13 cellular contexts compared by ENCODE assay signal in the genomic region with DNA sequence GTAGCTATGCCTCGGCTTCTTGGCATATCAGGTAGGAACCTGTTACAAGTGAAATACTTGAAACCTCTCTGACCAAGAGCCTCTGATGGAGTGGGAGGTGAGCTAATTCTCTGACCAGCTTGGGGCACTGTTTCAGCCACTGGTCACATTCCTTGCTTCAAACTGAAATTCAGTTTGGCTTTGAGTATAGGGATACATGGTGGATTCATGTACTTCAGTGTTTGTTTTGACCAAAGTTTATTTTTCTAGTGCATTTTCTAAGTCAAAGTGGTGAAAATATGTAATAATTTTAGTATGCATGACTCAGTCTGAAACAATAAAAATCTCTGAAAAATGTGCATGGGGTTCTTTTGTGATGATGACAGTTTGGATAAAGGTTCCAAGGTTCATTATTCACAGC. TPM values are rescaled to one million over a fixed set of nuclear protein-coding genes. Genes with fewer than 3 reads are reported as not detected.
A peak's percentile ranks its signal among the peaks of the same experiment; 100 is the strongest.
DNase-seq lines count a peak whose midpoint lies in the region; ATAC-seq and TF ChIP-seq lines count a peak whose summit lies in the region.
"Had no signal": no experiment of that assay in that cellular context is flagged by ENCODE, and none has a peak within 500 bp of the region (broad histone marks: within the 10 kb centered on the region; RNA-seq: fewer than 3 reads in every experiment).

No MANE protein-coding gene starts in this region.

- H3K9me2 ChIP-seq in SK-N-SH = no peaks in the 10 kb centered on the region

- H3K27me3 Mint-ChIP-seq in activated CD4-positive, alpha-beta T cell treated with anti-CD3 and anti-CD28 coated beads for 36 hours = no peaks in the 10 kb centered on the region
- H3K27me3 Mint-ChIP-seq: activated naive CD4-positive, alpha-beta T cell treated with anti-CD3 and anti-CD28 coated beads, Interleukin-2, amount 10 ng/mL, durations not matched to agents 7 days and 5 days had no signal

- no peak for ATAC-seq in activated CD4-positive, alpha-beta T cell treated with anti-CD3 and anti-CD28 coated beads for 36 hours
- ATAC-seq in GM19452 (IDR thresholded peaks at IDR 0.05; ENCODE audit: unreplicated experiment) = no peak

- POLR2A ChIA-PET in activated CD4-positive, alpha-beta T cell treated with anti-CD3 and anti-CD28 coated beads for 36 hours (lab: Charles Lee) = no interaction called here
- POLR2A ChIA-PET in SK-N-SH (lab: Yijun Ruan, JAX) = no interaction called here

- peak overlapping the region in 1 of 2 experiments; percentile 100; a peak in 2 of 4 replicates for H3K27ac ChIP-seq in SK-N-SH (ENCODE audit: low read depth in 2 of 2, low read length in 1 of 2)
- H3K27ac ChIP-seq: 22Rv1, left ventricle myocardium inferior had no signal

- TF ChIP-seq RAD21 in SK-N-SH (IDR thresholded peaks at IDR 0.05; ENCODE audit: low read length) = no peak

- H3K9me3 ChIP-seq in SK-N-SH (no peaks in the 10 kb centered on the region), skeletal muscle satellite cell (replicated peaks; ENCODE audit: low read length) (no peaks in the 10 kb centered on the region)
- H3K9me3 ChIP-seq: left ventricle myocardium inferior had no signal

- peaks cover 53 to 70% of the 10 kb centered on the region in 2 experiments for H3K36me3 ChIP-seq in SK-N-SH (replicated peaks in 1 of 2; ENCODE audit: control insufficient read depth in 1 of 2, insufficient read depth in 2 of 2, low read length in 1 of 2)
- peaks cover 51% of the 10 kb centered on the region for H3K36me3 ChIP-seq in skeletal muscle satellite cell (ENCODE audit: insufficient read depth, low read length)

- TF ChIP-seq EP300 in SK-N-SH (IDR thresholded peaks at IDR 0.05; ENCODE audit: borderline replicate concordance in 1 of 2, low read depth in 1 of 2, low read length in 1 of 2) = no peak

- H3F3A ChIP-seq in SK-N-SH (replicated peaks; ENCODE audit: insufficient read depth) = peaks cover 61% of the 10 kb centered on the region

- 0 out of 2 replicates have a peak, but pooled peaks cover 7% of the 10 kb centered on the region for H3K79me2 ChIP-seq in SK-N-SH (ENCODE audit: insufficient read depth)

- CTCF ChIA-PET in activated CD4-positive, alpha-beta T cell treated with anti-CD3 and anti-CD28 coated beads for 36 hours (lab: Charles Lee) = interaction anchor here (0.9 to 1.8 kb wide), 2 partner anchors 20 to 27 kb away, joined by 3 to 5 read pairs; a partner anchor contains a TSS
- CTCF ChIA-PET in SK-N-SH (lab: Yijun Ruan, JAX) = interaction anchor here (0.9 to 4.2 kb wide), 3 partner anchors 9 to 183 kb away, joined by 3 to 17 read pairs (median 3); a partner anchor contains a TSS

- peaks cover 62% of the 10 kb centered on the region for H3K36me3 Mint-ChIP-seq in activated CD4-positive, alpha-beta T cell treated with anti-CD3 and anti-CD28 coated beads for 36 hours (ENCODE audit: low read depth)

- no peak overlapping the region for H3K4me3 Mint-ChIP-seq in activated CD4-positive, alpha-beta T cell treated with anti-CD3 and anti-CD28 coated beads for 36 hours
- H3K4me3 Mint-ChIP-seq: activated naive CD4-positive, alpha-beta T cell treated with anti-CD3 and anti-CD28 coated beads, Interleukin-2, amount 10 ng/mL, durations not matched to agents 7 days and 5 days had no signal

- 90% methylated on average over 1 of the region's 1 CpG for WGBS in SK-N-SH (ENCODE audit: low lambda C conversion rate)

- H3K4me1 Mint-ChIP-seq in activated CD4-positive, alpha-beta T cell treated with anti-CD3 and anti-CD28 coated beads for 36 hours = peaks cover 59% of the 10 kb centered on the region
- H3K4me1 Mint-ChIP-seq: activated naive CD4-positive, alpha-beta T cell treated with anti-CD3 and anti-CD28 coated beads, Interleukin-2, amount 10 ng/mL, durations not matched to agents 7 days and 5 days had no signal

- no peaks in the 10 kb centered on the region for H4K20me1 ChIP-seq in SK-N-SH (ENCODE audit: insufficient read depth)

- H3K9ac ChIP-seq in SK-N-SH (peak overlapping the region; percentile 70), skeletal muscle satellite cell (ENCODE audit: low read depth, low read length) (peak overlapping the region; percentile 85)

- intact Hi-C loops in activated CD4-positive, alpha-beta T cell treated with anti-CD3 and anti-CD28 coated beads for 36 hours (cut with DNase I, micrococcal nuclease) = loop anchor here in 1 of 2 experiments (10.0 kb wide), 3 partner anchors 481 to 1261 kb away; no protein-coding TSS in a partner anchor

- H3K4me1 ChIP-seq in SK-N-SH (ENCODE audit: control insufficient read depth in 1 of 2, insufficient read depth in 2 of 2, low read depth in 1 of 2, low read length in 1 of 2) (peaks cover 0 to 44% of the 10 kb centered on the region in 2 experiments; a peak in 2 of 4 replicates), skeletal muscle satellite cell (ENCODE audit: control insufficient read depth, insufficient read depth, low read length) (peaks cover 69% of the 10 kb centered on the region)

- no peak overlapping the region for H2AFZ ChIP-seq in SK-N-SH (ENCODE audit: low read depth)

- H3K27me3 ChIP-seq in SK-N-SH (ENCODE audit: insufficient read depth) (no peaks in the 10 kb centered on the region), skeletal muscle satellite cell (ENCODE audit: control insufficient read depth, insufficient read depth, low read length) (no peaks in the 10 kb centered on the region)

- H3K4me3 ChIP-seq in SK-N-SH (ENCODE audit: low read depth in 2 of 2, low read length in 1 of 2) (no peak overlapping the region), fibroblast of mammary gland (ENCODE audit: control insufficient read depth, low read depth, low read length) (no peak overlapping the region), skeletal muscle satellite cell (ENCODE audit: low read length) (no peak overlapping the region)
- H3K4me3 ChIP-seq: left ventricle myocardium inferior had no signal

- no peak for DNase-seq in activated CD4-positive, alpha-beta T cell treated with anti-CD3 and anti-CD28 coated beads for 36 hours
- DNase-seq in activated CD4-positive, alpha-beta T cell treated with anti-CD3 and anti-CD28 coated beads, Interleukin-2, amount 50 U/mL, for 4 hours = no peak
- DNase-seq in SK-N-SH (no peak), fibroblast of mammary gland (ENCODE audit: low read depth) (peak; percentile 73), COLO668 (lab: John Stamatoyannopoulos, UW; ENCODE audit: unreplicated experiment) (no peak), SW480 (ENCODE audit: low spot score) (no peak)
- DNase-seq: activated naive CD4-positive, alpha-beta T cell treated with anti-CD3 and anti-CD28 coated beads, Interleukin-2, amount 10 ng/mL, durations not matched to agents 7 days and 5 days; left ventricle myocardium inferior; NCI-H146; retina had no signal

- TF ChIP-seq CTCF in SK-N-SH (IDR thresholded peaks at IDR 0.05) (peak; percentile 30), fibroblast of mammary gland (conservative IDR thresholded peaks at IDR 0.05; ENCODE audit: control insufficient read depth, insufficient read depth, low read depth, low read length) (no peak)

- H3K27ac Mint-ChIP-seq in activated CD4-positive, alpha-beta T cell treated with anti-CD3 and anti-CD28 coated beads for 36 hours = peak overlapping the region; percentile 78
- H3K27ac Mint-ChIP-seq: activated naive CD4-positive, alpha-beta T cell treated with anti-CD3 and anti-CD28 coated beads, Interleukin-2, amount 10 ng/mL, durations not matched to agents 7 days and 5 days had no signal

- no peaks in the 10 kb centered on the region for H3K9me3 Mint-ChIP-seq in activated CD4-positive, alpha-beta T cell treated with anti-CD3 and anti-CD28 coated beads for 36 hours (ENCODE audit: low read depth)
- H3K9me3 Mint-ChIP-seq: activated naive CD4-positive, alpha-beta T cell treated with anti-CD3 and anti-CD28 coated beads, Interleukin-2, amount 10 ng/mL, durations not matched to agents 7 days and 5 days had no signal

- H3K4me2 ChIP-seq in SK-N-SH (peak overlapping the region; percentile 51), skeletal muscle satellite cell (ENCODE audit: low read length) (peak overlapping the region; percentile 54)

TF ChIP-seq in SK-N-SH, 30 proteins besides CTCF, POLR2A, EP300 and RAD21 (continues in another document):
- TF ChIP-seq, protein P1, sequence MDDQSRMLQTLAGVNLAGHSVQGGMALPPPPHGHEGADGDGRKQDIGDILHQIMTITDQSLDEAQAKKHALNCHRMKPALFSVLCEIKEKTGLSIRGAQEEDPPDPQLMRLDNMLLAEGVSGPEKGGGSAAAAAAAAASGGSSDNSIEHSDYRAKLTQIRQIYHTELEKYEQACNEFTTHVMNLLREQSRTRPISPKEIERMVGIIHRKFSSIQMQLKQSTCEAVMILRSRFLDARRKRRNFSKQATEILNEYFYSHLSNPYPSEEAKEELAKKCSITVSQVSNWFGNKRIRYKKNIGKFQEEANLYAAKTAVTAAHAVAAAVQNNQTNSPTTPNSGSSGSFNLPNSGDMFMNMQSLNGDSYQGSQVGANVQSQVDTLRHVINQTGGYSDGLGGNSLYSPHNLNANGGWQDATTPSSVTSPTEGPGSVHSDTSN (IDR thresholded peaks at IDR 0.05) = peak; percentile 12; the same call in 1 of the 2 replicates
- no peak for TF ChIP-seq SMC3 (IDR thresholded peaks at IDR 0.05; ENCODE audit: low read depth, low read length)

RNA-seq across cellular contexts. Expression of a gene that starts 18.6 kb away (rescaled TPM):
- 10 to 100 TPM; 18.3 to 21.5 TPM for total RNA-seq in activated CD4-positive, alpha-beta T cell treated with anti-CD3 and anti-CD28 coated beads for 36 hours
- polyA plus RNA-seq in SK-N-SH (2012; rRNA removed) = 4.9 and 5.7 TPM in 2 replicates
- polyA plus RNA-seq in SK-N-SH (2012; cell fraction: cytosol; rRNA removed) = 5.4 and 5.6 TPM in 2 replicates
- 12.4 and 16.5 TPM in 2 replicates for polyA plus RNA-seq in SK-N-SH (2012; cell fraction: nucleus; rRNA removed)
- 26.2 and 28.4 TPM in 2 replicates for total RNA-seq in skeletal muscle satellite cell (2012; rRNA removed)

RNA-seq across cellular contexts. Expression of a gene that starts 27.6 kb away (rescaled TPM):
- 10 to 100 TPM; 51.9 to 58.5 TPM for total RNA-seq in activated CD4-positive, alpha-beta T cell treated with anti-CD3 and anti-CD28 coated beads for 36 hours
- 105 and 173 TPM in 2 replicates for polyA plus RNA-seq in SK-N-SH (2012; rRNA removed)
- 101 and 124 TPM in 2 replicates for polyA plus RNA-seq in SK-N-SH (2012; cell fraction: cytosol; rRNA removed)
- 71.6 and 109 TPM in 2 replicates for polyA plus RNA-seq in SK-N-SH (2012; cell fraction: nucleus; rRNA removed)
- total RNA-seq in skeletal muscle satellite cell (2012; rRNA removed) = 88.7 and 94.8 TPM in 2 replicates
